In the genomic region with DNA sequence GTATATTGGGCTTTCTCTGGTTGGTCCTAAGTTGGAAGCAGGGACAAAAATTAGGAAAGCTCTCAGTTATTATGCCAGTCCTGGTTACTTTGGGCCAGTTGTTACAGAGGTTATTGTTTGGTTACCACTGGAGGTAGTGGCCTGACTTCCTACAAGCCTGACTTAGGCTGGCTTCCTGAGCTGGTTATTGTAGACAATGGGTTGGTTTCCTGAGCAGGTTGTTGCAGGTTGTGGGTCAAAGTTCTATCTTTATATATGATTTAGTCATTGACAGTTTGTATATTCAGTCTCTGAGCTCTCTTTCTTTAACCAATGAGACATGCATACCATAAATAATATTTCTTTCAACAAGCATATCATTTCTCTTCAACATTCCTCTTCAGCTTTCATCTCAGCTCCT, we compare ENCODE assay signal across 27 cellular contexts.
"Had no signal": no experiment of that assay in that cellular context is flagged by ENCODE, and none has a peak within 500 bp of the region (broad histone marks: within the 10 kb centered on the region; RNA-seq: fewer than 3 reads in every experiment).

No MANE protein-coding gene starts in this region.

- DNase-seq: cerebellar nuclear complex; cortex of kidney; dorsolateral prefrontal cortex; effector CD4-positive, alpha-beta T cell; endodermal cell; gastrocnemius medialis; head of caudate nucleus; kidney; naive B cell; nucleus accumbens; sigmoid colon; stimulated activated CD4-positive, alpha-beta T cell treated with anti-CD3 and anti-CD28 coated beads, Interleukin-2, amount 100 ng/mL, for 24 hours; stimulated activated CD4-positive, alpha-beta T cell treated with anti-CD3 and anti-CD28 coated beads, Interleukin-4, amount 100 ng/mL, for 24 hours; stimulated activated naive CD8-positive, alpha-beta T cell treated with anti-CD3 and anti-CD28 coated beads, Interleukin-15, Interleukin-2, amounts not matched to agents 100 U/mL and 50 U/mL, for 24 hours; substantia nigra; testis; upper lobe of left lung had no signal

- H3K4me1 ChIP-seq: gastrocnemius medialis, neural progenitor cell, prostate gland, right atrium auricular region had no signal

- H3K27me3 ChIP-seq: gastrocnemius medialis, neural progenitor cell, right atrium auricular region, sigmoid colon, testis, tibial nerve, upper lobe of left lung had no signal

- FAIRE-seq: kidney, urothelium cell line had no signal

- H3K9ac ChIP-seq: neural progenitor cell had no signal

- H3K4me1 Mint-ChIP-seq: endodermal cell; memory B cell; naive B cell; stimulated activated effector memory CD8-positive, alpha-beta T cell treated with anti-CD3 and anti-CD28 coated beads, Interleukin-12 subunit alpha, Interleukin-12 subunit beta, amount 100 ng/mL, for 72 hours had no signal

- ATAC-seq: gastrocnemius medialis; left lobe of liver; natural killer cell treated with Interleukin-12 subunit alpha and Interleukin-12 subunit beta and Interleukin-15 and Interleukin-18, amount 100 ng/mL, for 72 hours; stimulated activated effector memory CD8-positive, alpha-beta T cell treated with anti-CD3 and anti-CD28 coated beads, Interleukin-12 subunit alpha, Interleukin-12 subunit beta, amount 100 ng/mL, for 72 hours; stimulated activated naive CD8-positive, alpha-beta T cell treated with anti-CD3 and anti-CD28 coated beads, Interleukin-15, Interleukin-2, amounts not matched to agents 100 U/mL and 50 U/mL, for 24 hours had no signal

- H3K4me3 Mint-ChIP-seq: endodermal cell; memory B cell; naive B cell; natural killer cell treated with Interleukin-12 subunit alpha and Interleukin-12 subunit beta and Interleukin-15 and Interleukin-18, amount 100 ng/mL, for 72 hours; neural progenitor cell; stimulated activated effector memory CD8-positive, alpha-beta T cell treated with anti-CD3 and anti-CD28 coated beads, Interleukin-12 subunit alpha, Interleukin-12 subunit beta, amount 100 ng/mL, for 72 hours had no signal

- H2AFZ ChIP-seq: neural progenitor cell had no signal

- H3K36me3 ChIP-seq: gastrocnemius medialis, neural progenitor cell, prostate gland, right atrium auricular region, sigmoid colon, tibial nerve, upper lobe of left lung had no signal

- H3K4me2 ChIP-seq: neural progenitor cell had no signal

- H3K4me3 ChIP-seq: dorsolateral prefrontal cortex, gastrocnemius medialis, lung, neural progenitor cell, prostate gland, right atrium auricular region, sigmoid colon, testis, tibial nerve, upper lobe of left lung had no signal

- H3K27ac Mint-ChIP-seq: memory B cell; naive B cell; natural killer cell treated with Interleukin-12 subunit alpha and Interleukin-12 subunit beta and Interleukin-15 and Interleukin-18, amount 100 ng/mL, for 72 hours; stimulated activated effector memory CD8-positive, alpha-beta T cell treated with anti-CD3 and anti-CD28 coated beads, Interleukin-12 subunit alpha, Interleukin-12 subunit beta, amount 100 ng/mL, for 72 hours had no signal

- H3K27ac ChIP-seq: dorsolateral prefrontal cortex, gastrocnemius medialis, neural progenitor cell, prostate gland, right atrium auricular region, sigmoid colon, testis, tibial nerve had no signal

- H3K36me3 Mint-ChIP-seq: memory B cell; naive B cell; natural killer cell treated with Interleukin-12 subunit alpha and Interleukin-12 subunit beta and Interleukin-15 and Interleukin-18, amount 100 ng/mL, for 72 hours; stimulated activated effector memory CD8-positive, alpha-beta T cell treated with anti-CD3 and anti-CD28 coated beads, Interleukin-12 subunit alpha, Interleukin-12 subunit beta, amount 100 ng/mL, for 72 hours had no signal

- H3K9me3 Mint-ChIP-seq: endodermal cell; memory B cell; naive B cell; natural killer cell treated with Interleukin-12 subunit alpha and Interleukin-12 subunit beta and Interleukin-15 and Interleukin-18, amount 100 ng/mL, for 72 hours; stimulated activated effector memory CD8-positive, alpha-beta T cell treated with anti-CD3 and anti-CD28 coated beads, Interleukin-12 subunit alpha, Interleukin-12 subunit beta, amount 100 ng/mL, for 72 hours had no signal

- H3K9me3 ChIP-seq: gastrocnemius medialis, prostate gland, right atrium auricular region, sigmoid colon, testis, tibial nerve, upper lobe of left lung had no signal
